Comparison of ENCODE assay signal across 8 cellular contexts in genomic region chr6:26235240-26235730, GRCh38.
A peak's percentile ranks its signal among the peaks of the same experiment; 100 is the strongest.
DNase-seq lines count a peak whose midpoint lies in the region; ATAC-seq, FAIRE-seq and TF ChIP-seq lines count a peak whose summit lies in the region.

No MANE protein-coding gene starts in this region.

- TF ChIP-seq CTCF in CD14-positive monocyte (IDR thresholded peaks at IDR 0.05) (no peak), Loucy (conservative IDR thresholded peaks at IDR 0.05; ENCODE audit: low read length) (no peak), bronchial epithelial cell (IDR thresholded peaks at IDR 0.05; ENCODE audit: insufficient read depth, low read length, severe bottlenecking) (no peak)

- H3K4me1 ChIP-seq in Loucy (ENCODE audit: insufficient read depth, low read length, poor library complexity, severe bottlenecking): peaks cover 17% of the 10 kb centered on the region
- H3K4me1 ChIP-seq in naive thymus-derived CD4-positive, alpha-beta T cell (ENCODE audit: control insufficient read depth in 2 of 2, insufficient read depth in 2 of 2, low read length in 2 of 2): peaks cover 6 to 18% of the 10 kb centered on the region in 2 donors

- FAIRE-seq in bronchial epithelial cell (lab: Jason Lieb, UNC): no peak

- no peaks in the 10 kb centered on the region for H3K79me2 ChIP-seq in Loucy (ENCODE audit: insufficient read depth, low read length)

- H3K27ac Mint-ChIP-seq in CD14-positive monocyte: peak overlapping the region in 5 of 7 donors; percentile 83 to 93 (median 91)
- H3K27ac Mint-ChIP-seq in naive thymus-derived CD4-positive, alpha-beta T cell: peak overlapping the region; percentile 93 to 100 (median 98)

- no peaks in the 10 kb centered on the region for H3K27me3 Mint-ChIP-seq in CD14-positive monocyte (ENCODE audit: low read depth in 3 of 3)
- H3K27me3 Mint-ChIP-seq in naive thymus-derived CD4-positive, alpha-beta T cell: peaks cover 0 to 15% (median 0%) of the 10 kb centered on the region in 5 donors

- no peaks in the 10 kb centered on the region for H3K9me2 ChIP-seq in Loucy (replicated peaks; ENCODE audit: low read depth, low read length)

- intact Hi-C loops in CD14-positive monocyte (cut with micrococcal nuclease): no loop called here
- intact Hi-C loops in naive thymus-derived CD4-positive, alpha-beta T cell (cut with micrococcal nuclease): loop anchor here (1.0 kb wide), 2 partner anchors 15 to 77 kb away; a partner anchor contains a TSS

- peaks cover 17% of the 10 kb centered on the region for H3F3A ChIP-seq in Loucy (ENCODE audit: low read depth)

- no peaks in the 10 kb centered on the region for H4K20me1 ChIP-seq in Loucy (ENCODE audit: insufficient read depth, low read length, poor library complexity, severe bottlenecking)

- no peak for DNase-seq in CD14-positive monocyte (ENCODE audit: low spot score)
- no peak for DNase-seq in bronchial epithelial cell (ENCODE audit: low read depth)
- DNase-seq in naive thymus-derived CD4-positive, alpha-beta T cell: no peak
- no peak for DNase-seq in NCI-H526 (lab: John Stamatoyannopoulos, UW)

- no peaks in the 10 kb centered on the region for H3K27me3 ChIP-seq in Loucy (ENCODE audit: insufficient read depth, low read length, poor library complexity, severe bottlenecking)
- no peaks in the 10 kb centered on the region for H3K27me3 ChIP-seq in bronchial epithelial cell (ENCODE audit: control insufficient read depth, insufficient read depth, low read length)
- H3K27me3 ChIP-seq in naive thymus-derived CD4-positive, alpha-beta T cell (ENCODE audit: control insufficient read depth in 2 of 2, insufficient read depth in 2 of 2, low read length in 2 of 2): no peaks in the 10 kb centered on the region

- peak overlapping the region; percentile 84 for H3K4me2 ChIP-seq in Loucy (ENCODE audit: low read depth, low read length, poor library complexity, severe bottlenecking)

- no peak for ATAC-seq in naive thymus-derived CD4-positive, alpha-beta T cell
- ATAC-seq in GM18907 (IDR thresholded peaks at IDR 0.05; ENCODE audit: unreplicated experiment) (no peak), HG03571 (IDR thresholded peaks at IDR 0.05; ENCODE audit: unreplicated experiment) (no peak), GM18868 (IDR thresholded peaks at IDR 0.05; ENCODE audit: unreplicated experiment) (no peak)

- peaks cover 40% of the 10 kb centered on the region for H3K4me1 Mint-ChIP-seq in CD14-positive monocyte
- peaks cover 20 to 54% (median 37%) of the 10 kb centered on the region in 7 donors for H3K4me1 Mint-ChIP-seq in naive thymus-derived CD4-positive, alpha-beta T cell

- H3K4me3 ChIP-seq in Loucy (ENCODE audit: low read length, poor library complexity, severe bottlenecking) (peak overlapping the region; percentile 80), bronchial epithelial cell (ENCODE audit: low read depth, low read length) (peak overlapping the region; percentile 37)
- H3K4me3 ChIP-seq in naive thymus-derived CD4-positive, alpha-beta T cell (ENCODE audit: low read length): peak overlapping the region; percentile 93

- H2AFZ ChIP-seq in Loucy (ENCODE audit: low read length): peak overlapping the region; percentile 51; the same call in 1 of the 2 replicates

- peak overlapping the region; percentile 87 for H3K27ac ChIP-seq in naive thymus-derived CD4-positive, alpha-beta T cell (ENCODE audit: low read depth, low read length)

- peak overlapping the region; percentile 86 to 96 for H3K4me3 Mint-ChIP-seq in CD14-positive monocyte
- peak overlapping the region; percentile 87 to 99 (median 94) for H3K4me3 Mint-ChIP-seq in naive thymus-derived CD4-positive, alpha-beta T cell

- H3K9ac ChIP-seq in Loucy (ENCODE audit: low read depth, low read length, poor library complexity, severe bottlenecking): peak overlapping the region; percentile 99

- POLR2A ChIA-PET in naive thymus-derived CD4-positive, alpha-beta T cell (lab: Charles Lee): interaction anchor here (0.6 to 9.7 kb wide), 44 partner anchors 8 to 1658 kb away, joined by 3 to 2165 read pairs (median 13); partner anchors contain the start of genes HFE and HMGN4

- no peaks in the 10 kb centered on the region for H3K36me3 ChIP-seq in Loucy (ENCODE audit: insufficient read depth, low read length)
- no peaks in the 10 kb centered on the region for H3K36me3 ChIP-seq in bronchial epithelial cell (ENCODE audit: control insufficient read depth, insufficient read depth, low read length)
- H3K36me3 ChIP-seq in naive thymus-derived CD4-positive, alpha-beta T cell (ENCODE audit: control insufficient read depth in 2 of 3, insufficient read depth in 3 of 3, low read length in 3 of 3): no peaks in the 10 kb centered on the region

- CTCF ChIA-PET in naive thymus-derived CD4-positive, alpha-beta T cell (lab: Charles Lee): interaction anchor here (0.5 to 3.4 kb wide), 6 partner anchors 12 to 179 kb away, joined by 3 to 12 read pairs (median 3); a partner anchor contains a TSS

- H3K9me3 ChIP-seq in Loucy (ENCODE audit: insufficient read depth, low read depth, low read length): no peaks in the 10 kb centered on the region
- H3K9me3 ChIP-seq in naive thymus-derived CD4-positive, alpha-beta T cell (ENCODE audit: control insufficient read depth in 2 of 3, low read length in 3 of 3): no peaks in the 10 kb centered on the region

- peaks cover 0 to 3% (median 0%) of the 10 kb centered on the region in 7 donors for H3K9me3 Mint-ChIP-seq in CD14-positive monocyte
- H3K9me3 Mint-ChIP-seq in naive thymus-derived CD4-positive, alpha-beta T cell: peaks cover 0 to 15% (median 4%) of the 10 kb centered on the region in 11 donors

- no peaks in the 10 kb centered on the region for H3K36me3 Mint-ChIP-seq in CD14-positive monocyte
- peaks cover 0 to 8% (median 2%) of the 10 kb centered on the region in 5 donors for H3K36me3 Mint-ChIP-seq in naive thymus-derived CD4-positive, alpha-beta T cell

Comparison
In these comparisons a context has a peak if more than half of its experiments do, and no peak if none do; other contexts are left out.
1. H3K4me3 ChIP-seq: peak in every context shown above with its lines; median percentile 93 in naive thymus-derived CD4-positive, alpha-beta T cell; 80 in Loucy; 37 in bronchial epithelial cell.
2. intact Hi-C loops: an anchor here in naive thymus-derived CD4-positive, alpha-beta T cell (1.0 kb wide); none called in CD14-positive monocyte.